ENCODE assay signal across 1 cellular context in genomic region chr1:182616130-182617074, GRCh38.
TF ChIP-seq lines count a peak whose summit lies in the region.

No MANE protein-coding gene starts in this region.

TF ChIP-seq in WTC11, 78 proteins besides CTCF, POLR2A, EP300 and RAD21 (continued from another document):
- TF ChIP-seq HMGXB4 (CRISPR knock-in tag; IDR thresholded peaks at IDR 0.05): peak; percentile 60; the same call in 1 of the 2 replicates
- TF ChIP-seq FOXJ3 (CRISPR knock-in tag; IDR thresholded peaks at IDR 0.05; ENCODE audit: borderline replicate concordance): no peak
- TF ChIP-seq TEAD1 (CRISPR knock-in tag; IDR thresholded peaks at IDR 0.05): peak; percentile 38
- TF ChIP-seq MAX (CRISPR knock-in tag; IDR thresholded peaks at IDR 0.05): peak; percentile 30; the same call in 1 of the 2 replicates
